Comparison of ENCODE assay signal across 15 cellular contexts in genomic region chr4:154471032-154471431, GRCh38. TPM values are rescaled to one million over a fixed set of nuclear protein-coding genes. Genes with fewer than 3 reads are reported as not detected.
DNase-seq lines count a peak whose midpoint lies in the region; ATAC-seq and TF ChIP-seq lines count a peak whose summit lies in the region.
"Had no signal": no experiment of that assay in that cellular context is flagged by ENCODE, and none has a peak within 500 bp of the region (broad histone marks: within the 10 kb centered on the region; RNA-seq: fewer than 3 reads in every experiment).

No MANE protein-coding gene starts in this region.

- no peaks in the 10 kb centered on the region for H3K36me3 ChIP-seq in prostate gland

- no peaks in the 10 kb centered on the region for H3K4me1 Mint-ChIP-seq in T-helper 17 cell
- H3K4me1 Mint-ChIP-seq: WTC11 had no signal

- TF ChIP-seq POLR2A in prostate gland (IDR thresholded peaks at IDR 0.05): no peak

- no peak for DNase-seq in stimulated activated CD4-positive, alpha-beta T cell treated with anti-CD3 and anti-CD28 coated beads, Interleukin-4, amount 100 ng/mL, for 24 hours
- DNase-seq in prostate gland (ENCODE audit: low spot score) (no peak), RPMI8226 (no peak), T-helper 17 cell (no peak)
- DNase-seq: amygdala; HFFc6; NK-92 treated with Interleukin-12 subunit alpha and Interleukin-12 subunit beta, amount 100 ng/mL, for 24 hours; retina had no signal

- H3K4me3 ChIP-seq in prostate gland: no peak overlapping the region

- H3K9me3 ChIP-seq in prostate gland (no peaks in the 10 kb centered on the region), T-helper 17 cell (ENCODE audit: control insufficient read depth, low read length, poor library complexity, severe bottlenecking) (no peaks in the 10 kb centered on the region)

- no peaks in the 10 kb centered on the region for H3K4me1 ChIP-seq in prostate gland (replicated peaks)

- H3K27ac Mint-ChIP-seq in T-helper 17 cell: no peak overlapping the region
- H3K27ac Mint-ChIP-seq: HFFc6; stimulated activated naive CD8-positive, alpha-beta T cell treated with anti-CD3 and anti-CD28 coated beads, Interleukin-15, Interleukin-2, amounts not matched to agents 100 ng/mL and 50 ng/mL, for 24 hours; WTC11 had no signal

- H3K27me3 Mint-ChIP-seq in T-helper 17 cell: peaks cover 37% of the 10 kb centered on the region

- intact Hi-C loops in prostate gland (cut with DNase I): no loop called here

- H3K36me3 Mint-ChIP-seq in T-helper 17 cell (ENCODE audit: low read depth): no peaks in the 10 kb centered on the region
- H3K36me3 Mint-ChIP-seq: WTC11 had no signal

- no peaks in the 10 kb centered on the region for H3K27me3 ChIP-seq in prostate gland (replicated peaks; ENCODE audit: insufficient read depth)

- 49% methylated on average over 2 of the region's 2 CpGs for WGBS in prostate gland

- ATAC-seq in GM18519 (IDR thresholded peaks at IDR 0.05; ENCODE audit: low FRiP score, unreplicated experiment): peak; percentile 92
- ATAC-seq in GM21381 (IDR thresholded peaks at IDR 0.05; ENCODE audit: unreplicated experiment): peak; percentile 71
- peak; percentile 93 for ATAC-seq in HG02884 (IDR thresholded peaks at IDR 0.05; ENCODE audit: unreplicated experiment)
- ATAC-seq in HG03439 (IDR thresholded peaks at IDR 0.05; ENCODE audit: unreplicated experiment): peak; percentile 86
- no peak for ATAC-seq in T-helper 17 cell
- ATAC-seq: WTC11 had no signal

- H3K27ac ChIP-seq in prostate gland: no peak overlapping the region

- no peak for TF ChIP-seq CTCF in prostate gland (IDR thresholded peaks at IDR 0.05)

- H3K4me3 Mint-ChIP-seq in T-helper 17 cell: no peak overlapping the region
- H3K4me3 Mint-ChIP-seq: HFFc6; stimulated activated naive CD8-positive, alpha-beta T cell treated with anti-CD3 and anti-CD28 coated beads, Interleukin-15, Interleukin-2, amounts not matched to agents 100 ng/mL and 50 ng/mL, for 24 hours; WTC11 had no signal

RNA-seq across cellular contexts. Expression of gene DCHS2, which starts 20.6 kb away (rescaled TPM):
- 1 to 10 TPM; 1.8 to 2.2 TPM for total RNA-seq in prostate gland
- total RNA-seq in T-helper 17 cell: under 1 TPM; 0.12 to 0.21 TPM
- total RNA-seq: HFFc6, SK-MEL-5 had no signal
